1 cellular context compared by ENCODE assay signal in the genomic region with DNA sequence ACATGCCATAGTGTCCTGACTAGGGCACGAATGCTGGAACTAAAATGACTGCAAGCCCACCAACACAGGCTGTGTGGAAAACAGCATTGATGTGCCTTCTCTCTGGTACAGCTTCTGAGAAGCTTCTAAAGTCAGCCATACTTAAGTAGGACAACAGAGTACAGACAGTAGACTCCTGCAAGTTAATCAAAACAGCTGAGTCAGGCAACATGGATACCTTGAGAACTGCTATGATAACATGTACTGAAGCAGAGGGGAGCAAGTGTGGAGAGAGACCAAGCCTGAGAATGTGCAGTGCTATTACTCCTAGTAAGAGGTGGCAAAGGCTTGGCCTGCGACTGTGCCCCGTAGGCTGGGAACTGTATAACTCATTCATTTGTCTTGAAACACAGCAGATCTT.
TF ChIP-seq lines count a peak whose summit lies in the region.

No MANE protein-coding gene starts in this region.

TF ChIP-seq in H1, 55 proteins besides CTCF, POLR2A, EP300 and RAD21:
- TF ChIP-seq, protein P1, sequence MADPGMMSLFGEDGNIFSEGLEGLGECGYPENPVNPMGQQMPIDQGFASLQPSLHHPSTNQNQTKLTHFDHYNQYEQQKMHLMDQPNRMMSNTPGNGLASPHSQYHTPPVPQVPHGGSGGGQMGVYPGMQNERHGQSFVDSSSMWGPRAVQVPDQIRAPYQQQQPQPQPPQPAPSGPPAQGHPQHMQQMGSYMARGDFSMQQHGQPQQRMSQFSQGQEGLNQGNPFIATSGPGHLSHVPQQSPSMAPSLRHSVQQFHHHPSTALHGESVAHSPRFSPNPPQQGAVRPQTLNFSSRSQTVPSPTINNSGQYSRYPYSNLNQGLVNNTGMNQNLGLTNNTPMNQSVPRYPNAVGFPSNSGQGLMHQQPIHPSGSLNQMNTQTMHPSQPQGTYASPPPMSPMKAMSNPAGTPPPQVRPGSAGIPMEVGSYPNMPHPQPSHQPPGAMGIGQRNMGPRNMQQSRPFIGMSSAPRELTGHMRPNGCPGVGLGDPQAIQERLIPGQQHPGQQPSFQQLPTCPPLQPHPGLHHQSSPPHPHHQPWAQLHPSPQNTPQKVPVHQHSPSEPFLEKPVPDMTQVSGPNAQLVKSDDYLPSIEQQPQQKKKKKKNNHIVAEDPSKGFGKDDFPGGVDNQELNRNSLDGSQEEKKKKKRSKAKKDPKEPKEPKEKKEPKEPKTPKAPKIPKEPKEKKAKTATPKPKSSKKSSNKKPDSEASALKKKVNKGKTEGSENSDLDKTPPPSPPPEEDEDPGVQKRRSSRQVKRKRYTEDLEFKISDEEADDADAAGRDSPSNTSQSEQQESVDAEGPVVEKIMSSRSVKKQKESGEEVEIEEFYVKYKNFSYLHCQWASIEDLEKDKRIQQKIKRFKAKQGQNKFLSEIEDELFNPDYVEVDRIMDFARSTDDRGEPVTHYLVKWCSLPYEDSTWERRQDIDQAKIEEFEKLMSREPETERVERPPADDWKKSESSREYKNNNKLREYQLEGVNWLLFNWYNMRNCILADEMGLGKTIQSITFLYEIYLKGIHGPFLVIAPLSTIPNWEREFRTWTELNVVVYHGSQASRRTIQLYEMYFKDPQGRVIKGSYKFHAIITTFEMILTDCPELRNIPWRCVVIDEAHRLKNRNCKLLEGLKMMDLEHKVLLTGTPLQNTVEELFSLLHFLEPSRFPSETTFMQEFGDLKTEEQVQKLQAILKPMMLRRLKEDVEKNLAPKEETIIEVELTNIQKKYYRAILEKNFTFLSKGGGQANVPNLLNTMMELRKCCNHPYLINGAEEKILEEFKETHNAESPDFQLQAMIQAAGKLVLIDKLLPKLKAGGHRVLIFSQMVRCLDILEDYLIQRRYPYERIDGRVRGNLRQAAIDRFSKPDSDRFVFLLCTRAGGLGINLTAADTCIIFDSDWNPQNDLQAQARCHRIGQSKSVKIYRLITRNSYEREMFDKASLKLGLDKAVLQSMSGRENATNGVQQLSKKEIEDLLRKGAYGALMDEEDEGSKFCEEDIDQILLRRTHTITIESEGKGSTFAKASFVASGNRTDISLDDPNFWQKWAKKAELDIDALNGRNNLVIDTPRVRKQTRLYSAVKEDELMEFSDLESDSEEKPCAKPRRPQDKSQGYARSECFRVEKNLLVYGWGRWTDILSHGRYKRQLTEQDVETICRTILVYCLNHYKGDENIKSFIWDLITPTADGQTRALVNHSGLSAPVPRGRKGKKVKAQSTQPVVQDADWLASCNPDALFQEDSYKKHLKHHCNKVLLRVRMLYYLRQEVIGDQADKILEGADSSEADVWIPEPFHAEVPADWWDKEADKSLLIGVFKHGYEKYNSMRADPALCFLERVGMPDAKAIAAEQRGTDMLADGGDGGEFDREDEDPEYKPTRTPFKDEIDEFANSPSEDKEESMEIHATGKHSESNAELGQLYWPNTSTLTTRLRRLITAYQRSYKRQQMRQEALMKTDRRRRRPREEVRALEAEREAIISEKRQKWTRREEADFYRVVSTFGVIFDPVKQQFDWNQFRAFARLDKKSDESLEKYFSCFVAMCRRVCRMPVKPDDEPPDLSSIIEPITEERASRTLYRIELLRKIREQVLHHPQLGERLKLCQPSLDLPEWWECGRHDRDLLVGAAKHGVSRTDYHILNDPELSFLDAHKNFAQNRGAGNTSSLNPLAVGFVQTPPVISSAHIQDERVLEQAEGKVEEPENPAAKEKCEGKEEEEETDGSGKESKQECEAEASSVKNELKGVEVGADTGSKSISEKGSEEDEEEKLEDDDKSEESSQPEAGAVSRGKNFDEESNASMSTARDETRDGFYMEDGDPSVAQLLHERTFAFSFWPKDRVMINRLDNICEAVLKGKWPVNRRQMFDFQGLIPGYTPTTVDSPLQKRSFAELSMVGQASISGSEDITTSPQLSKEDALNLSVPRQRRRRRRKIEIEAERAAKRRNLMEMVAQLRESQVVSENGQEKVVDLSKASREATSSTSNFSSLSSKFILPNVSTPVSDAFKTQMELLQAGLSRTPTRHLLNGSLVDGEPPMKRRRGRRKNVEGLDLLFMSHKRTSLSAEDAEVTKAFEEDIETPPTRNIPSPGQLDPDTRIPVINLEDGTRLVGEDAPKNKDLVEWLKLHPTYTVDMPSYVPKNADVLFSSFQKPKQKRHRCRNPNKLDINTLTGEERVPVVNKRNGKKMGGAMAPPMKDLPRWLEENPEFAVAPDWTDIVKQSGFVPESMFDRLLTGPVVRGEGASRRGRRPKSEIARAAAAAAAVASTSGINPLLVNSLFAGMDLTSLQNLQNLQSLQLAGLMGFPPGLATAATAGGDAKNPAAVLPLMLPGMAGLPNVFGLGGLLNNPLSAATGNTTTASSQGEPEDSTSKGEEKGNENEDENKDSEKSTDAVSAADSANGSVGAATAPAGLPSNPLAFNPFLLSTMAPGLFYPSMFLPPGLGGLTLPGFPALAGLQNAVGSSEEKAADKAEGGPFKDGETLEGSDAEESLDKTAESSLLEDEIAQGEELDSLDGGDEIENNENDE (IDR thresholded peaks at IDR 0.05; ENCODE audit: insufficient replicate concordance, low read length) = no peak
- no peak for TF ChIP-seq KDM5A (IDR thresholded peaks at IDR 0.05; ENCODE audit: low read length)
- TF ChIP-seq NANOG (IDR thresholded peaks at IDR 0.05; ENCODE audit: insufficient read depth, low read depth, low read length, poor library complexity, severe bottlenecking) = no peak
- no peak for TF ChIP-seq BCL11A (IDR thresholded peaks at IDR 0.05; ENCODE audit: low read depth in 2 of 2, low read length in 2 of 2)
- no peak for TF ChIP-seq HDAC2 (IDR thresholded peaks at IDR 0.05; ENCODE audit: borderline replicate concordance in 1 of 2, low read depth in 2 of 2, low read length in 2 of 2)
- TF ChIP-seq SP4 (IDR thresholded peaks at IDR 0.05; ENCODE audit: low read length) = no peak
- TF ChIP-seq HDAC6 (IDR thresholded peaks at IDR 0.05; ENCODE audit: low read depth, low read length) = no peak
- TF ChIP-seq, protein P2, sequence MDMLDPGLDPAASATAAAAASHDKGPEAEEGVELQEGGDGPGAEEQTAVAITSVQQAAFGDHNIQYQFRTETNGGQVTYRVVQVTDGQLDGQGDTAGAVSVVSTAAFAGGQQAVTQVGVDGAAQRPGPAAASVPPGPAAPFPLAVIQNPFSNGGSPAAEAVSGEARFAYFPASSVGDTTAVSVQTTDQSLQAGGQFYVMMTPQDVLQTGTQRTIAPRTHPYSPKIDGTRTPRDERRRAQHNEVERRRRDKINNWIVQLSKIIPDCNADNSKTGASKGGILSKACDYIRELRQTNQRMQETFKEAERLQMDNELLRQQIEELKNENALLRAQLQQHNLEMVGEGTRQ (IDR thresholded peaks at IDR 0.05; ENCODE audit: low read length) = no peak
- no peak for TF ChIP-seq POLR2AphosphoS5 (IDR thresholded peaks at IDR 0.05; ENCODE audit: low read depth, low read length)
- no peak for TF ChIP-seq BRCA1 (IDR thresholded peaks at IDR 0.05; ENCODE audit: low read depth, low read length)
- TF ChIP-seq SAP30 (IDR thresholded peaks at IDR 0.05; ENCODE audit: insufficient read depth, insufficient replicate concordance, low read length) = no peak
- no peak for TF ChIP-seq SRF (IDR thresholded peaks at IDR 0.05; ENCODE audit: low read depth, low read length)
- TF ChIP-seq CBX5 (IDR thresholded peaks at IDR 0.05; ENCODE audit: low read depth, low read length) = no peak
